26 cellular contexts compared by ENCODE assay signal in genomic region chr2:128774320-128775063, GRCh38.
DNase-seq lines count a peak whose midpoint lies in the region; ATAC-seq and TF ChIP-seq lines count a peak whose summit lies in the region.
"Had no signal": no experiment of that assay in that cellular context is flagged by ENCODE, and none has a peak within 500 bp of the region (broad histone marks: within the 10 kb centered on the region; RNA-seq: fewer than 3 reads in every experiment).

No MANE protein-coding gene starts in this region.

- H3K4me1 Mint-ChIP-seq in chondrocyte (ENCODE audit: low read depth) (no peaks in the 10 kb centered on the region), mesothelial cell of epicardium (peaks cover 41% of the 10 kb centered on the region)
- H3K4me1 Mint-ChIP-seq: T-helper 17 cell had no signal

- no peaks in the 10 kb centered on the region for H3K9me3 ChIP-seq in suprapubic skin
- H3K9me3 ChIP-seq: SK-N-SH, upper lobe of left lung had no signal

- intact Hi-C loops in Right ventricle myocardium superior (cut with DNase I): no loop called here

- no peak overlapping the region for H3K4me3 ChIP-seq in suprapubic skin
- H3K4me3 ChIP-seq: upper lobe of left lung had no signal

- H3K27ac Mint-ChIP-seq in chondrocyte (ENCODE audit: unreplicated experiment) (no peak overlapping the region), mesothelial cell of epicardium (peak overlapping the region; percentile 79)
- H3K27ac Mint-ChIP-seq: activated CD8-positive, alpha-beta T cell treated with anti-CD3 and anti-CD28 coated beads for 36 hours; T-helper 17 cell had no signal

- H3K27me3 ChIP-seq in suprapubic skin: no peaks in the 10 kb centered on the region
- H3K27me3 ChIP-seq: upper lobe of left lung had no signal

- TF ChIP-seq CTCF in chondrocyte (IDR thresholded peaks at IDR 0.05): no peak
- TF ChIP-seq CTCF in mesothelial cell of epicardium (IDR thresholded peaks at IDR 0.05; ENCODE audit: unreplicated experiment): no peak
- TF ChIP-seq CTCF in suprapubic skin (IDR thresholded peaks at IDR 0.05): no peak

- H3K27me3 Mint-ChIP-seq in chondrocyte (ENCODE audit: low read depth) (peaks cover 22% of the 10 kb centered on the region), mesothelial cell of epicardium (ENCODE audit: low read depth) (no peaks in the 10 kb centered on the region)
- H3K27me3 Mint-ChIP-seq: activated CD8-positive, alpha-beta T cell treated with anti-CD3 and anti-CD28 coated beads for 36 hours had no signal

- H3K9me3 Mint-ChIP-seq in chondrocyte (ENCODE audit: low read depth): no peaks in the 10 kb centered on the region
- peaks cover 6% of the 10 kb centered on the region for H3K9me3 Mint-ChIP-seq in mesothelial cell of epicardium
- H3K9me3 Mint-ChIP-seq: activated CD8-positive, alpha-beta T cell treated with anti-CD3 and anti-CD28 coated beads for 36 hours had no signal

- H3K27ac ChIP-seq in suprapubic skin: no peak overlapping the region
- H3K27ac ChIP-seq: KMS-11, upper lobe of left lung had no signal

- H3K36me3 Mint-ChIP-seq in chondrocyte (ENCODE audit: low read depth) (no peaks in the 10 kb centered on the region), mesothelial cell of epicardium (no peaks in the 10 kb centered on the region)
- H3K36me3 Mint-ChIP-seq: brain had no signal

- no peak for TF ChIP-seq EP300 in suprapubic skin (IDR thresholded peaks at IDR 0.05)

- no peaks in the 10 kb centered on the region for H3K4me1 ChIP-seq in suprapubic skin
- H3K4me1 ChIP-seq: upper lobe of left lung had no signal

- DNase-seq in chondrocyte (ENCODE audit: low spot score) (peak; percentile 64), Right ventricle myocardium superior (no peak), mesothelial cell of epicardium (ENCODE audit: low spot score in 2 of 2, unreplicated experiment in 2 of 2) (peak in 1 of 2 experiments; percentile 39), suprapubic skin (ENCODE audit: low spot score in 2 of 2) (peak; percentile 45 to 61), NCI-H2081 treated with DMSO at 0.1 percent for 48 hours (lab: John Stamatoyannopoulos, UW) (no peak), T-helper 1 cell (no peak)
- DNase-seq: activated CD8-positive, alpha-beta T cell treated with anti-CD3 and anti-CD28 coated beads for 36 hours; activated gamma-delta T cell treated with Interleukin-2 at 50 U/mL for 16 hours; C1 segment of cervical spinal cord; Calu3; effector CD8-positive, alpha-beta T cell; erythroblast; mesenchymal stem cell; MV-4-11; NCI-H1436 treated with DMSO at 0.1 percent for 48 hours; NCI-H2107; NCI-H82; nucleus accumbens; SK-N-SH; stimulated activated CD4-positive, alpha-beta T cell treated with anti-CD3 and anti-CD28 coated beads, Interleukin-2, amount 100 ng/mL, for 48 hours; T-helper 17 cell had no signal

- peak; percentile 89 for ATAC-seq in Right ventricle myocardium superior (ENCODE audit: poor library complexity)
- ATAC-seq in HG02870 (IDR thresholded peaks at IDR 0.05; ENCODE audit: unreplicated experiment): no peak
- ATAC-seq: activated CD8-positive, alpha-beta T cell treated with anti-CD3 and anti-CD28 coated beads for 36 hours; HCT116; T-helper 17 cell had no signal

- WGBS in suprapubic skin: 68% methylated on average over 4 of the region's 4 CpGs

- no peak overlapping the region for H3K4me3 Mint-ChIP-seq in chondrocyte (ENCODE audit: unreplicated experiment)
- H3K4me3 Mint-ChIP-seq in mesothelial cell of epicardium: no peak overlapping the region
- H3K4me3 Mint-ChIP-seq: activated CD8-positive, alpha-beta T cell treated with anti-CD3 and anti-CD28 coated beads for 36 hours; brain; T-helper 17 cell had no signal

- no peaks in the 10 kb centered on the region for H3K36me3 ChIP-seq in suprapubic skin
- H3K36me3 ChIP-seq: upper lobe of left lung had no signal

- no peak for TF ChIP-seq POLR2A in suprapubic skin (IDR thresholded peaks at IDR 0.05)

Comparison
In these comparisons a context has a peak if more than half of its experiments do, and no peak if none do; other contexts are left out.
1. DNase-seq: peak in chondrocyte (single experiment) and suprapubic skin (2 of 2); none in Right ventricle myocardium superior (single experiment), NCI-H2081 treated with DMSO at 0.1 percent for 48 hours (single experiment) and T-helper 1 cell (0 of 5).